Comparison of ENCODE assay signal across 9 cellular contexts in the genomic region with DNA sequence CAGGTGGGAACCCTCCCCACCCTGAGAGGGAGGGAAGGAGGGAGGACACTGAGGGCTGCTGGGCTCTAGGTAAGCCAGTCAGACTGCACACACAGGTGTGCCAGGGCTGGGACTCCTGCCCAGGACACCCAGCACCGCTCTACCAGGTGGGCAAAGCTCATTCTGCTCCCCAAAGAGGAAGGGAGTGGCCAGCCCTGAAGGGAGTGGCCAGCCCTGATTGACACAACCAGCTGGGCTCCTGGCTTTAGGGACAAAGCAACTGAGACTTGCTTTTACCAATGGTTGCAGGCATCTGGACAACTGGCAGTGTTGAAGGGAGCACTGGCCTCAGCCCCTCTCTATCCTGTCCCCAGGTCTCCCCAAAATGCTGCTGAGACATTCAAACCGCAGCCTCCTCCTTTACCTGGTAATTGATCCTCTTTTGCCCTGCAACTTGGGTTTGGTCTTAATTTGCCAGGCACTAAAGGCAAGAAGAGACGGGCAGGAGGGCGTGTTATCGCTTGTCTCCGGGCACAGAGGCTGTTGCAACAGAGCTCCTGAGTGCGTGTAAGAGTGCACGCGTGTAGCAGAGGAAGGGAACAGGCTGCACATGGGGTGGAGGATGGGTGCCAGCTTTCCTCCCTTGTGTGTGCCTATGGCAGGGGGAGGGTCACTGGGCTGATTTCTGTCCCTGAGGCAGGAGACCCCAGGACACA. TPM values are rescaled to one million over a fixed set of nuclear protein-coding genes. Genes with fewer than 3 reads are reported as not detected.
A peak's percentile ranks its signal among the peaks of the same experiment; 100 is the strongest.
DNase-seq lines count a peak whose midpoint lies in the region; ATAC-seq and TF ChIP-seq lines count a peak whose summit lies in the region.
"Had no signal": no experiment of that assay in that cellular context is flagged by ENCODE, and none has a peak within 500 bp of the region (broad histone marks: within the 10 kb centered on the region; RNA-seq: fewer than 3 reads in every experiment).

No MANE protein-coding gene starts in this region.

- DNase-seq in NCI-H146 (lab: John Stamatoyannopoulos, UW): peak; percentile 4
- no peak for DNase-seq in NCI-H146 treated with DMSO at 0.1 percent for 48 hours (lab: John Stamatoyannopoulos, UW; ENCODE audit: unreplicated experiment)
- peak; percentile 75 for DNase-seq in NOMO-1 treated with dmso at 0.1 percent for 144 hours (lab: John Stamatoyannopoulos, UW; ENCODE audit: unreplicated experiment)
- DNase-seq in esophagus squamous epithelium (lab: John Stamatoyannopoulos, UW): no peak
- DNase-seq in OCI-M2 (lab: John Stamatoyannopoulos, UW; ENCODE audit: unreplicated experiment): no peak
- no peak for DNase-seq in effector memory CD4-positive, alpha-beta T cell
- DNase-seq: NCI-H510A treated with DMSO at 0.1 percent for 48 hours had no signal

- H3K36me3 ChIP-seq in esophagus squamous epithelium: no peaks in the 10 kb centered on the region
- H3K36me3 ChIP-seq in skeletal muscle tissue (ENCODE audit: control insufficient read depth in 3 of 3, insufficient read depth in 3 of 3, low read length in 3 of 3): no peaks in the 10 kb centered on the region
- no peaks in the 10 kb centered on the region for H3K36me3 ChIP-seq in effector memory CD4-positive, alpha-beta T cell (ENCODE audit: control insufficient read depth, insufficient read depth, low read length)

- H3K4me3 ChIP-seq in esophagus squamous epithelium (peak overlapping the region in 3 of 4 donors; percentile 9 to 43 (median 16)), skeletal muscle tissue (ENCODE audit: low read length in 3 of 3) (peak overlapping the region; percentile 7 to 66 (median 62))
- H3K4me3 ChIP-seq in effector memory CD4-positive, alpha-beta T cell (ENCODE audit: insufficient read depth, low read depth, low read length, poor library complexity, severe bottlenecking): no peak overlapping the region

- H3K27ac ChIP-seq in esophagus squamous epithelium: peak overlapping the region; percentile 85 to 97 (median 94)
- H3K27ac ChIP-seq in skeletal muscle tissue (ENCODE audit: low read depth, low read length): peak overlapping the region; percentile 50
- no peak overlapping the region for H3K27ac ChIP-seq in effector memory CD4-positive, alpha-beta T cell (ENCODE audit: insufficient read depth, low read length, poor library complexity, severe bottlenecking)

- peaks cover 23 to 93% (median 29%) of the 10 kb centered on the region in 3 donors for H3K4me1 ChIP-seq in esophagus squamous epithelium
- peaks cover 14 to 22% (median 18%) of the 10 kb centered on the region in 3 donors for H3K4me1 ChIP-seq in skeletal muscle tissue (ENCODE audit: control insufficient read depth in 3 of 3, insufficient read depth in 3 of 3, low read length in 3 of 3)
- peaks cover 17% of the 10 kb centered on the region for H3K4me1 ChIP-seq in effector memory CD4-positive, alpha-beta T cell (ENCODE audit: control insufficient read depth, insufficient read depth, low read length, poor library complexity, severe bottlenecking)

- no peak for TF ChIP-seq CTCF in esophagus squamous epithelium (IDR thresholded peaks at IDR 0.05)

- peak in 3 of 4 donors; percentile 30 to 51 (median 35) for TF ChIP-seq POLR2A in esophagus squamous epithelium (IDR thresholded peaks at IDR 0.05)

- intact Hi-C loops in esophagus squamous epithelium (cut with DNase I): no loop called here

- no peak for ATAC-seq in GM18868 (IDR thresholded peaks at IDR 0.05; ENCODE audit: unreplicated experiment)

- peak overlapping the region; percentile 28 to 77 (median 60) for H3K9ac ChIP-seq in skeletal muscle tissue (ENCODE audit: low read depth in 1 of 3, low read length in 3 of 3)

- H3K9me3 ChIP-seq in esophagus squamous epithelium (no peaks in the 10 kb centered on the region), skeletal muscle tissue (ENCODE audit: control insufficient read depth in 3 of 3, low read length in 3 of 3) (no peaks in the 10 kb centered on the region)
- no peaks in the 10 kb centered on the region for H3K9me3 ChIP-seq in effector memory CD4-positive, alpha-beta T cell (ENCODE audit: control insufficient read depth, low read length)

- H3K27me3 ChIP-seq in esophagus squamous epithelium (no peaks in the 10 kb centered on the region), skeletal muscle tissue (ENCODE audit: control insufficient read depth in 3 of 3, insufficient read depth in 3 of 3, low read length in 3 of 3) (no peaks in the 10 kb centered on the region)
- H3K27me3 ChIP-seq in effector memory CD4-positive, alpha-beta T cell (replicated peaks; ENCODE audit: control insufficient read depth, insufficient read depth, low read length, poor library complexity, severe bottlenecking): no peaks in the 10 kb centered on the region

- 32 to 78% methylated on average over 1 to 7 of the region's 9 CpGs for WGBS in esophagus squamous epithelium, 2 donors

RNA-seq across cellular contexts. Expression of a gene that starts 14.5 kb away (rescaled TPM):
- 100 to 1,000 TPM; 100 to 234 (median 144) TPM for total RNA-seq in esophagus squamous epithelium
- 10.4 TPM for total RNA-seq in skeletal muscle tissue

Comparison
In these comparisons a context has a peak if more than half of its experiments do, and no peak if none do; other contexts are left out.
1. DNase-seq: peak in NCI-H146 (single experiment) and NOMO-1 treated with dmso at 0.1 percent for 144 hours (single experiment); none in NCI-H146 treated with DMSO at 0.1 percent for 48 hours (single experiment), esophagus squamous epithelium (single experiment), OCI-M2 (single experiment) and effector memory CD4-positive, alpha-beta T cell (0 of 3).